Comparison of ENCODE assay signal across 1 cellular context in the genomic region with DNA sequence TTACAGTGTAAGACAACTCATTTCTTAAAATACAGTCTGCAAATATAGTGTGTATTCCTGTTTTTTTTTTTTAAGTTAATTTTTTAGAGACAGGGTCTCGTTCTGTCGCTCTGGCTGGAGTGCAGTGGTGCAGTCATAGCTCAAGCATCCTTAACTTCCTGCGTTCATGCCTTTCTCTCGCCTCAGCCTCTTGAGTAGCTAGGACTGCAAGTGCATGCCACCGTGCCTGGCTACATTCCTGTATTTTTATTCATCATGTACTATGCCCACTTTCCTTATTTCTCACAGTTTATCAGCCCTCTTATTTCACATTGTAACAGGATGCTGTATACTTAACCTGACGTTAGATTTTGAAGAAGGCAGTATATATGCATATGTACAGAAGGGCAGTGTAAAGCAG.
TF ChIP-seq lines count a peak whose summit lies in the region.

No MANE protein-coding gene starts in this region.

TF ChIP-seq in IMR-90, 13 proteins besides CTCF, POLR2A, EP300 and RAD21 (continued from another document):
- TF ChIP-seq, protein P1, sequence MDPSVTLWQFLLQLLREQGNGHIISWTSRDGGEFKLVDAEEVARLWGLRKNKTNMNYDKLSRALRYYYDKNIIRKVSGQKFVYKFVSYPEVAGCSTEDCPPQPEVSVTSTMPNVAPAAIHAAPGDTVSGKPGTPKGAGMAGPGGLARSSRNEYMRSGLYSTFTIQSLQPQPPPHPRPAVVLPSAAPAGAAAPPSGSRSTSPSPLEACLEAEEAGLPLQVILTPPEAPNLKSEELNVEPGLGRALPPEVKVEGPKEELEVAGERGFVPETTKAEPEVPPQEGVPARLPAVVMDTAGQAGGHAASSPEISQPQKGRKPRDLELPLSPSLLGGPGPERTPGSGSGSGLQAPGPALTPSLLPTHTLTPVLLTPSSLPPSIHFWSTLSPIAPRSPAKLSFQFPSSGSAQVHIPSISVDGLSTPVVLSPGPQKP (IDR thresholded peaks at IDR 0.05; ENCODE audit: borderline replicate concordance, low read depth, low read length) = no peak
